In genomic region chr11:66114957-66115356, GRCh38 we compare ENCODE assay signal across 8 cellular contexts. TPM values are rescaled to one million over a fixed set of nuclear protein-coding genes. Genes with fewer than 3 reads are reported as not detected.
A peak's percentile ranks its signal among the peaks of the same experiment; 100 is the strongest.
DNase-seq lines count a peak whose midpoint lies in the region; ATAC-seq, FAIRE-seq and TF ChIP-seq lines count a peak whose summit lies in the region.
"Not testable (repeated sequence)": the region's sequence is repeated elsewhere in the genome, so short reads cannot be mapped to it uniquely, and the experiment has no call there.

No MANE protein-coding gene starts in this region.

- H3K4me1 ChIP-seq in A549: peaks cover 95% of the 10 kb centered on the region
- H3K4me1 ChIP-seq in GM23338 (ENCODE audit: insufficient read depth): peaks cover 52% of the 10 kb centered on the region
- peaks cover 61% of the 10 kb centered on the region for H3K4me1 ChIP-seq in OCI-LY3 (ENCODE audit: low read length)
- H3K4me1 ChIP-seq in naive thymus-derived CD4-positive, alpha-beta T cell (ENCODE audit: control insufficient read depth in 2 of 2, insufficient read depth in 2 of 2, low read length in 2 of 2): peaks cover 71 to 87% of the 10 kb centered on the region in 2 donors
- H3K4me1 ChIP-seq in spleen: peaks cover 74 to 100% (median 95%) of the 10 kb centered on the region in 6 donors

- 92% methylated on average over 3 of the region's 3 CpGs for WGBS in A549 (ENCODE audit: missing lambda C conversion rate)
- WGBS in spleen, 5 donors: 79 to 89% (median 81%) methylated on average over 3 of the region's 3 CpGs

- POLR2A ChIA-PET in A549 (lab: Yijun Ruan, JAX): not testable (repeated sequence)
- POLR2A ChIA-PET in naive thymus-derived CD4-positive, alpha-beta T cell (lab: Charles Lee): interaction anchor here (1.0 to 5.6 kb wide), 10 partner anchors 9 to 49 kb away, joined by 3 to 77 read pairs (median 8); partner anchors contain the start of gene PACS1

- not testable (repeated sequence) for H2AFZ ChIP-seq in GM23338; OCI-LY3 (ENCODE audit: low read depth, low read length)

- H3K9me2 ChIP-seq in GM23338 (ENCODE audit: insufficient read depth): not testable (repeated sequence)

- H3K4me1 Mint-ChIP-seq in GM23338: peaks cover 50% of the 10 kb centered on the region
- H3K4me1 Mint-ChIP-seq in activated CD4-positive, alpha-beta T cell treated with anti-CD3 and anti-CD28 coated beads, Interleukin-2, amount 10 ng/mL, durations not matched to agents 24 days and 14 days: peaks cover 65% of the 10 kb centered on the region
- peaks cover 92% of the 10 kb centered on the region for H3K4me1 Mint-ChIP-seq in activated naive CD4-positive, alpha-beta T cell treated with anti-CD3 and anti-CD28 coated beads for 36 hours (ENCODE audit: low read depth)
- peaks cover 65 to 76% of the 10 kb centered on the region in 2 donors for H3K4me1 Mint-ChIP-seq in effector memory CD8-positive, alpha-beta T cell (ENCODE audit: low read depth in 2 of 2)
- H3K4me1 Mint-ChIP-seq in naive thymus-derived CD4-positive, alpha-beta T cell: peaks cover 73 to 100% (median 89%) of the 10 kb centered on the region in 7 donors

- not testable (repeated sequence) for H3K4me3 Mint-ChIP-seq in GM23338
- peak overlapping the region; percentile 76 for H3K4me3 Mint-ChIP-seq in activated CD4-positive, alpha-beta T cell treated with anti-CD3 and anti-CD28 coated beads, Interleukin-2, amount 10 ng/mL, durations not matched to agents 24 days and 14 days
- peak overlapping the region; percentile 70 for H3K4me3 Mint-ChIP-seq in activated naive CD4-positive, alpha-beta T cell treated with anti-CD3 and anti-CD28 coated beads for 36 hours
- H3K4me3 Mint-ChIP-seq in effector memory CD8-positive, alpha-beta T cell: peak overlapping the region; percentile 72 to 80
- H3K4me3 Mint-ChIP-seq in naive thymus-derived CD4-positive, alpha-beta T cell: peak overlapping the region; percentile 56 to 86 (median 80)

- ATAC-seq in A549; GM23338; effector memory CD8-positive, alpha-beta T cell (replicated peaks); naive thymus-derived CD4-positive, alpha-beta T cell: not testable (repeated sequence)

- H3K36me3 Mint-ChIP-seq in GM23338 (ENCODE audit: low read depth); activated CD4-positive, alpha-beta T cell treated with anti-CD3 and anti-CD28 coated beads, Interleukin-2, amount 10 ng/mL, durations not matched to agents 24 days and 14 days (ENCODE audit: low read depth); activated naive CD4-positive, alpha-beta T cell treated with anti-CD3 and anti-CD28 coated beads for 36 hours (ENCODE audit: low read depth); effector memory CD8-positive, alpha-beta T cell (ENCODE audit: insufficient read depth); naive thymus-derived CD4-positive, alpha-beta T cell: not testable (repeated sequence)

- H3F3A ChIP-seq in GM23338 (replicated peaks; ENCODE audit: low read depth): not testable (repeated sequence)

- peak overlapping the region; percentile 96 for H3K4me2 ChIP-seq in A549
- H3K4me2 ChIP-seq in GM23338: 0 out of 2 replicates have a peak overlapping the region, but pooled peaks have one; percentile 37
- H3K4me2 ChIP-seq in OCI-LY3 (ENCODE audit: low read length): peak overlapping the region; percentile 81

- not testable (repeated sequence) for H3K4me3 ChIP-seq in A549; GM23338; naive thymus-derived CD4-positive, alpha-beta T cell (ENCODE audit: low read length)
- H3K4me3 ChIP-seq in OCI-LY3 (ENCODE audit: low read length): peak overlapping the region; percentile 65
- H3K4me3 ChIP-seq in spleen: peak overlapping the region in 1 of 8 donors; percentile 11

- FAIRE-seq in A549 (lab: Jason Lieb, UNC): not testable (repeated sequence)

- not testable (repeated sequence) for TF ChIP-seq RAD21 in A549 (conservative IDR thresholded peaks at IDR 0.05 in 1 of 2, IDR thresholded peaks at IDR 0.05 in 1 of 2)

- not testable (repeated sequence) for H3K27ac Mint-ChIP-seq in GM23338
- peak overlapping the region; percentile 81 for H3K27ac Mint-ChIP-seq in activated CD4-positive, alpha-beta T cell treated with anti-CD3 and anti-CD28 coated beads, Interleukin-2, amount 10 ng/mL, durations not matched to agents 24 days and 14 days
- peak overlapping the region; percentile 90 for H3K27ac Mint-ChIP-seq in activated naive CD4-positive, alpha-beta T cell treated with anti-CD3 and anti-CD28 coated beads for 36 hours
- H3K27ac Mint-ChIP-seq in effector memory CD8-positive, alpha-beta T cell: peak overlapping the region; percentile 61 to 83
- H3K27ac Mint-ChIP-seq in naive thymus-derived CD4-positive, alpha-beta T cell: peak overlapping the region; percentile 80 to 95 (median 87)

- not testable (repeated sequence) for H3K27me3 ChIP-seq in GM23338 (ENCODE audit: insufficient read depth); OCI-LY3 (ENCODE audit: low read depth, low read length); naive thymus-derived CD4-positive, alpha-beta T cell (ENCODE audit: control insufficient read depth in 2 of 2, insufficient read depth in 2 of 2, low read length in 2 of 2); spleen (replicated peaks in 1 of 7)

- TF ChIP-seq EP300 in A549 (IDR thresholded peaks at IDR 0.05): not testable (repeated sequence)

- H3K27me3 Mint-ChIP-seq in GM23338 (ENCODE audit: insufficient read depth, low read depth, poor library complexity): peaks cover 12% of the 10 kb centered on the region
- H3K27me3 Mint-ChIP-seq in activated CD4-positive, alpha-beta T cell treated with anti-CD3 and anti-CD28 coated beads, Interleukin-2, amount 10 ng/mL, durations not matched to agents 24 days and 14 days; activated naive CD4-positive, alpha-beta T cell treated with anti-CD3 and anti-CD28 coated beads for 36 hours (ENCODE audit: low read depth); effector memory CD8-positive, alpha-beta T cell; naive thymus-derived CD4-positive, alpha-beta T cell: not testable (repeated sequence)

- not testable (repeated sequence) for H3K9me3 ChIP-seq in A549; OCI-LY3 (ENCODE audit: insufficient read depth, low read length); naive thymus-derived CD4-positive, alpha-beta T cell (ENCODE audit: control insufficient read depth in 2 of 3, low read length in 3 of 3); spleen

- not testable (repeated sequence) for H3K36me3 ChIP-seq in GM23338 (ENCODE audit: insufficient read depth); OCI-LY3 (replicated peaks; ENCODE audit: low read depth, low read length); naive thymus-derived CD4-positive, alpha-beta T cell (ENCODE audit: control insufficient read depth in 2 of 3, insufficient read depth in 3 of 3, low read length in 3 of 3); spleen

- H3K79me2 ChIP-seq in GM23338 (replicated peaks; ENCODE audit: insufficient read depth); OCI-LY3 (ENCODE audit: low read length): not testable (repeated sequence)

- TF ChIP-seq CTCF in A549 (IDR thresholded peaks at IDR 0.05); GM23338 (conservative IDR thresholded peaks at IDR 0.05; ENCODE audit: low read depth in 2 of 2); OCI-LY3 (IDR thresholded peaks at IDR 0.05; ENCODE audit: low read depth, low read length); spleen (IDR thresholded peaks at IDR 0.05 in 8 of 11, conservative IDR thresholded peaks at IDR 0.05 in 3 of 11): not testable (repeated sequence)

- H4K20me1 ChIP-seq in GM23338 (replicated peaks; ENCODE audit: insufficient read depth); OCI-LY3 (ENCODE audit: insufficient read depth, low read length): not testable (repeated sequence)

- not testable (repeated sequence) for TF ChIP-seq POLR2A in A549 (IDR thresholded peaks at IDR 0.05; ENCODE audit: low read length); spleen (IDR thresholded peaks at IDR 0.05)

- not testable (repeated sequence) for DNase-seq in A549 (ENCODE audit: low read depth in 1 of 2, low spot score in 1 of 2); GM23338 (ENCODE audit: low spot score); activated CD4-positive, alpha-beta T cell treated with anti-CD3 and anti-CD28 coated beads, Interleukin-2, amount 10 ng/mL, durations not matched to agents 24 days and 14 days; activated naive CD4-positive, alpha-beta T cell treated with anti-CD3 and anti-CD28 coated beads for 36 hours; effector memory CD8-positive, alpha-beta T cell; naive thymus-derived CD4-positive, alpha-beta T cell; spleen

- CTCF ChIA-PET in A549 (lab: Yijun Ruan, JAX): interaction anchor here (0.6 to 5.1 kb wide), 7 partner anchors 12 to 107 kb away, joined by 3 to 41 read pairs (median 3); partner anchors contain the start of gene SF3B2
- CTCF ChIA-PET in activated naive CD4-positive, alpha-beta T cell treated with anti-CD3 and anti-CD28 coated beads for 36 hours (lab: Charles Lee): interaction anchor here (0.6 to 2.7 kb wide), 5 partner anchors 7 to 553 kb away, joined by 3 to 12 read pairs (median 11); no protein-coding TSS in a partner anchor
- CTCF ChIA-PET in naive thymus-derived CD4-positive, alpha-beta T cell (lab: Charles Lee): interaction anchor here (0.6 to 4.4 kb wide), 10 partner anchors 8 to 1084 kb away, joined by 3 to 28 read pairs (median 4); partner anchors contain the start of gene PACS1

- peak overlapping the region; percentile 93 for H3K27ac ChIP-seq in A549
- not testable (repeated sequence) for H3K27ac ChIP-seq in GM23338 (ENCODE audit: low read depth)
- H3K27ac ChIP-seq in OCI-LY3 (ENCODE audit: low read length): peak overlapping the region; percentile 89
- peak overlapping the region; percentile 59 for H3K27ac ChIP-seq in naive thymus-derived CD4-positive, alpha-beta T cell (ENCODE audit: low read depth, low read length)
- H3K27ac ChIP-seq in spleen: peak overlapping the region in 7 of 8 donors; percentile 48 to 86 (median 74)

- peak overlapping the region; percentile 52 for H3K9ac ChIP-seq in OCI-LY3 (ENCODE audit: low read length)

- intact Hi-C loops in activated CD4-positive, alpha-beta T cell treated with anti-CD3 and anti-CD28 coated beads, Interleukin-2, amount 10 ng/mL, durations not matched to agents 24 days and 14 days (cut with micrococcal nuclease); spleen (cut with DNase I; ENCODE audit: low total_unique reads): not testable (repeated sequence)
- intact Hi-C loops in activated naive CD4-positive, alpha-beta T cell treated with anti-CD3 and anti-CD28 coated beads for 36 hours (cut with micrococcal nuclease): loop anchor here (1.0 to 2.0 kb wide), 2 partner anchors 11 to 14 kb away; no protein-coding TSS in a partner anchor
- intact Hi-C loops in naive thymus-derived CD4-positive, alpha-beta T cell (cut with micrococcal nuclease): loop anchor here (1.0 to 2.0 kb wide), 5 partner anchors 11 to 47 kb away; no protein-coding TSS in a partner anchor

- not testable (repeated sequence) for H3K9me3 Mint-ChIP-seq in GM23338; activated CD4-positive, alpha-beta T cell treated with anti-CD3 and anti-CD28 coated beads, Interleukin-2, amount 10 ng/mL, durations not matched to agents 24 days and 14 days; activated naive CD4-positive, alpha-beta T cell treated with anti-CD3 and anti-CD28 coated beads for 36 hours; effector memory CD8-positive, alpha-beta T cell; naive thymus-derived CD4-positive, alpha-beta T cell

RNA-seq across cellular contexts. Expression of gene PACS1, which starts 44.9 kb away (rescaled TPM):
- polyA plus RNA-seq in A549 (2011; rRNA removed) (48.2 and 71.7 TPM in 2 replicates), A549 (2017; fragmentation: RNase III; extraction: RNeasy Plus Mini Kit Qiagen cat#74134 plus additional on column Dnase treatment) (49.4 to 64.0 TPM (median 59.1 TPM) in 3 replicates), GM23338 (2016; fragmentation: Nextera tagmentation; extraction: Ambion mirVana) (8.0 and 8.8 TPM in 2 replicates), spleen (10 to 100 TPM; 20.6 to 35.1 (median 20.9) TPM)
- polyA plus RNA-seq in A549 (2012; cell fraction: cytosol; rRNA removed): 38.2 and 53.4 TPM in 2 replicates
- 68.3 and 74.7 TPM in 2 replicates for polyA plus RNA-seq in A549 (2012; cell fraction: nucleus; rRNA removed)
- polyA minus RNA-seq in A549 (2011; rRNA and poly(A)+ RNA removed): 175 and 196 TPM in 2 replicates
- total RNA-seq in GM23338 (2014; rRNA removed; shearing (Covaris generic)): 23.7 and 37.5 TPM in 2 replicates
- total RNA-seq in activated CD4-positive, alpha-beta T cell treated with anti-CD3 and anti-CD28 coated beads, Interleukin-2, amount 10 ng/mL, durations not matched to agents 24 days and 14 days: 90.9 and 96.7 TPM in 2 replicates
- total RNA-seq in activated naive CD4-positive, alpha-beta T cell treated with anti-CD3 and anti-CD28 coated beads for 36 hours: 10 to 100 TPM; 77.8 to 80.7 TPM
- total RNA-seq in naive thymus-derived CD4-positive, alpha-beta T cell: 100 to 1,000 TPM; 100 to 314 (median 252) TPM
- 100 to 1,000 TPM in 1 of 2 donors, 10 to 100 TPM in 1; 48.0 to 116 TPM for polyA plus RNA-seq in naive thymus-derived CD4-positive, alpha-beta T cell
- 100 to 1,000 TPM in 5 of 7 donors, 10 to 100 TPM in 2; 65.8 to 126 (median 110) TPM for total RNA-seq in spleen

Comparison
In these comparisons a context has a peak if more than half of its experiments do, and no peak if none do; other contexts are left out.
1. H3K4me2 ChIP-seq: peak in every context shown above with its lines; median percentile 96 in A549; 81 in OCI-LY3; 37 in GM23338.